In the genomic region with DNA sequence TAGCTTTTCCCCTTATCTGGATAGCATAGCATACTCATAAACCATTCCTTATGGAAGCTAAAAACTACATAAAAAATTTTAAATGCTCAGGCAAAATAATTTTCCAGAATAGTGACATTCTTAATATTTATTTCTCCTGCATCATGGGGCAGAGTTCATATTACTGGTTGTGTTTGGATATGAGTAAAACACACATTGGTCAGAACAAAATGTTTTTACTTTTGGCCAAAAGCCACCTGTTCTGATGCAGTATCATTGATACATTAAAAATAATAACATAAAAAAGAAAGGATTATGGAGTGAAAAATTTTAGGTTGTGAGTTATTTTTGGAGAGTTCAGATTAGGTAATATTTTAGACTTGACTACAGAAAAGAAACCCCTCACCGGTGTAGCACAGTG, we compare ENCODE assay signal across 1 cellular context.
TF ChIP-seq lines count a peak whose summit lies in the region.

No MANE protein-coding gene starts in this region.

TF ChIP-seq in liver, 16 proteins besides CTCF, POLR2A, EP300 and RAD21 (continued from another document):
- TF ChIP-seq, protein P1, sequence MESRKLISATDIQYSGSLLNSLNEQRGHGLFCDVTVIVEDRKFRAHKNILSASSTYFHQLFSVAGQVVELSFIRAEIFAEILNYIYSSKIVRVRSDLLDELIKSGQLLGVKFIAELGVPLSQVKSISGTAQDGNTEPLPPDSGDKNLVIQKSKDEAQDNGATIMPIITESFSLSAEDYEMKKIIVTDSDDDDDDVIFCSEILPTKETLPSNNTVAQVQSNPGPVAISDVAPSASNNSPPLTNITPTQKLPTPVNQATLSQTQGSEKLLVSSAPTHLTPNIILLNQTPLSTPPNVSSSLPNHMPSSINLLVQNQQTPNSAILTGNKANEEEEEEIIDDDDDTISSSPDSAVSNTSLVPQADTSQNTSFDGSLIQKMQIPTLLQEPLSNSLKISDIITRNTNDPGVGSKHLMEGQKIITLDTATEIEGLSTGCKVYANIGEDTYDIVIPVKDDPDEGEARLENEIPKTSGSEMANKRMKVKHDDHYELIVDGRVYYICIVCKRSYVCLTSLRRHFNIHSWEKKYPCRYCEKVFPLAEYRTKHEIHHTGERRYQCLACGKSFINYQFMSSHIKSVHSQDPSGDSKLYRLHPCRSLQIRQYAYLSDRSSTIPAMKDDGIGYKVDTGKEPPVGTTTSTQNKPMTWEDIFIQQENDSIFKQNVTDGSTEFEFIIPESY (IDR thresholded peaks at IDR 0.05): no peak
- TF ChIP-seq YY1 (IDR thresholded peaks at IDR 0.05): no peak
- no peak for TF ChIP-seq FOXA2 (IDR thresholded peaks at IDR 0.05)
- no peak for TF ChIP-seq GABPA (IDR thresholded peaks at IDR 0.05 in 1 of 2, conservative IDR thresholded peaks at IDR 0.05 in 1 of 2)
- TF ChIP-seq HNF4G (IDR thresholded peaks at IDR 0.05): peak; percentile 6
- TF ChIP-seq HNF4A (conservative IDR thresholded peaks at IDR 0.05): peak; percentile 66 to 72
- TF ChIP-seq MAX (IDR thresholded peaks at IDR 0.05): no peak
- TF ChIP-seq SP1 (IDR thresholded peaks at IDR 0.05): peak; percentile 49
TF ChIP-seq in liver: peak in this region for 4.
